Comparison of ENCODE assay signal across 8 cellular contexts in genomic region chr1:1891349-1892078, GRCh38. TPM values are rescaled to one million over a fixed set of nuclear protein-coding genes. Genes with fewer than 3 reads are reported as not detected.
DNase-seq lines count a peak whose midpoint lies in the region; ATAC-seq and TF ChIP-seq lines count a peak whose summit lies in the region.

No MANE protein-coding gene starts in this region.

- H3K27ac Mint-ChIP-seq in activated CD8-positive, alpha-beta T cell treated with anti-CD3 and anti-CD28 coated beads for 36 hours, result peak overlapping the region; percentile 90

- H3K9me3 Mint-ChIP-seq in activated CD8-positive, alpha-beta T cell treated with anti-CD3 and anti-CD28 coated beads for 36 hours, result no peaks in the 10 kb centered on the region

- POLR2A ChIA-PET in activated CD8-positive, alpha-beta T cell treated with anti-CD3 and anti-CD28 coated beads for 36 hours (lab: Charles Lee), result interaction anchor here (0.9 to 1.7 kb wide), 9 partner anchors 10 to 318 kb away, joined by 3 to 9 read pairs (median 4); no protein-coding TSS in a partner anchor

- peaks cover 2% of the 10 kb centered on the region for H3K27me3 Mint-ChIP-seq in activated CD8-positive, alpha-beta T cell treated with anti-CD3 and anti-CD28 coated beads for 36 hours

- peak overlapping the region; percentile 81 for H3K4me3 Mint-ChIP-seq in activated CD8-positive, alpha-beta T cell treated with anti-CD3 and anti-CD28 coated beads for 36 hours

- intact Hi-C loops in activated CD8-positive, alpha-beta T cell treated with anti-CD3 and anti-CD28 coated beads for 36 hours (cut with micrococcal nuclease), result loop anchor here (10.0 kb wide), 1 partner anchor 107 kb away; no protein-coding TSS in a partner anchor

- ATAC-seq in HG02759 (IDR thresholded peaks at IDR 0.05; ENCODE audit: unreplicated experiment) (peak; percentile 24), HG02938 (IDR thresholded peaks at IDR 0.05; ENCODE audit: unreplicated experiment) (no peak)
- peak; percentile 64 for ATAC-seq in activated CD8-positive, alpha-beta T cell treated with anti-CD3 and anti-CD28 coated beads for 36 hours

- TF ChIP-seq CTCF in activated CD8-positive, alpha-beta T cell treated with anti-CD3 and anti-CD28 coated beads for 36 hours (IDR thresholded peaks at IDR 0.05), result no peak

- H3K4me1 Mint-ChIP-seq in activated CD8-positive, alpha-beta T cell treated with anti-CD3 and anti-CD28 coated beads for 36 hours (ENCODE audit: low read depth), result peaks cover 51% of the 10 kb centered on the region

- DNase-seq in GM03348 (ENCODE audit: low spot score) (peak; percentile 93), NCI-H510A treated with DMSO at 0.1 percent for 48 hours (lab: John Stamatoyannopoulos, UW) (peak; percentile 98), epidermal melanocyte (ENCODE audit: insufficient read length, low spot score) (peak; percentile 86), mucosa of gallbladder (ENCODE audit: low spot score) (peak; percentile 78)
- DNase-seq in activated CD8-positive, alpha-beta T cell treated with anti-CD3 and anti-CD28 coated beads for 36 hours, result peak; percentile 77
- DNase-seq in stimulated activated CD8-positive, alpha-beta memory T cell treated with anti-CD3 and anti-CD28 coated beads, Interleukin-4, amount 100 ng/mL, for 48 hours, result peak; percentile 79

- CTCF ChIA-PET in activated CD8-positive, alpha-beta T cell treated with anti-CD3 and anti-CD28 coated beads for 36 hours (lab: Charles Lee), result interaction anchor here (9.6 kb wide), 1 partner anchor 16 kb away, joined by 80 read pairs; no protein-coding TSS in a partner anchor

- peaks cover 20% of the 10 kb centered on the region for H3K36me3 Mint-ChIP-seq in activated CD8-positive, alpha-beta T cell treated with anti-CD3 and anti-CD28 coated beads for 36 hours (ENCODE audit: low read depth)

RNA-seq across cellular contexts. Expression of gene GNB1, which starts 0.6 kb away (rescaled TPM):
- 100 to 1,000 TPM; 318 to 330 TPM for total RNA-seq in activated CD8-positive, alpha-beta T cell treated with anti-CD3 and anti-CD28 coated beads for 36 hours
- total RNA-seq in mucosa of gallbladder, result 338 TPM

RNA-seq across cellular contexts. Expression of gene CALML6, which starts 23.5 kb away (rescaled TPM):
- under 1 TPM; 0.47 to 0.76 TPM for total RNA-seq in activated CD8-positive, alpha-beta T cell treated with anti-CD3 and anti-CD28 coated beads for 36 hours
- total RNA-seq in mucosa of gallbladder, result 0.32 TPM

RNA-seq across cellular contexts. Expression of gene TMEM52, which starts 27.6 kb away (rescaled TPM):
- total RNA-seq in activated CD8-positive, alpha-beta T cell treated with anti-CD3 and anti-CD28 coated beads for 36 hours, result 1 to 10 TPM; 2.1 to 2.2 TPM
- total RNA-seq in mucosa of gallbladder, result 2.4 TPM
